Comparison of ENCODE assay signal across 1 cellular context in genomic region chr12:51817027-51817953, GRCh38.
TF ChIP-seq lines count a peak whose summit lies in the region.

No MANE protein-coding gene starts in this region.

TF ChIP-seq in IMR-90, 13 proteins besides CTCF, POLR2A, EP300 and RAD21:
- TF ChIP-seq USF2 (IDR thresholded peaks at IDR 0.05; ENCODE audit: low read depth, low read length) (no peak), NFE2L2 (IDR thresholded peaks at IDR 0.05; ENCODE audit: low read depth, low read length) (no peak), MAZ (IDR thresholded peaks at IDR 0.05; ENCODE audit: borderline replicate concordance, low read depth, low read length) (no peak), ELK1 (IDR thresholded peaks at IDR 0.05; ENCODE audit: borderline replicate concordance, low read depth, low read length) (no peak), RCOR1 (IDR thresholded peaks at IDR 0.05; ENCODE audit: insufficient replicate concordance, low read length) (no peak), MAFK (IDR thresholded peaks at IDR 0.05; ENCODE audit: low read depth, low read length) (no peak), SMC3 (IDR thresholded peaks at IDR 0.05; ENCODE audit: low read depth, low read length) (no peak), CEBPB (IDR thresholded peaks at IDR 0.05; ENCODE audit: low read depth, low read length) (no peak), RFX5 (IDR thresholded peaks at IDR 0.05; ENCODE audit: low read depth, low read length) (no peak), MXI1 (IDR thresholded peaks at IDR 0.05; ENCODE audit: borderline replicate concordance, low read depth, low read length) (no peak), CHD1 (IDR thresholded peaks at IDR 0.05; ENCODE audit: low read depth, low read length) (no peak), BHLHE40 (IDR thresholded peaks at IDR 0.05; ENCODE audit: low read depth, low read length) (no peak), FOS (IDR thresholded peaks at IDR 0.05; ENCODE audit: low read depth, low read length) (no peak)
TF ChIP-seq in IMR-90: peak in this region for 0.
